1 cellular context compared by ENCODE assay signal in genomic region chr3:193346259-193346658, GRCh38.
TF ChIP-seq lines count a peak whose summit lies in the region.

No MANE protein-coding gene starts in this region.

TF ChIP-seq in WTC11, 78 proteins besides CTCF, POLR2A, EP300 and RAD21 (continued from another document):
- TF ChIP-seq ZNF281 (CRISPR knock-in tag; IDR thresholded peaks at IDR 0.05) (no peak), ZMAT4 (CRISPR knock-in tag; IDR thresholded peaks at IDR 0.05) (no peak), ZNF138 (CRISPR knock-in tag; conservative IDR thresholded peaks at IDR 0.05) (no peak), FOXJ3 (CRISPR knock-in tag; IDR thresholded peaks at IDR 0.05; ENCODE audit: borderline replicate concordance) (no peak), ATF6 (CRISPR knock-in tag; IDR thresholded peaks at IDR 0.05) (no peak), NFE2L1 (CRISPR knock-in tag; IDR thresholded peaks at IDR 0.05) (no peak), GRHL2 (CRISPR knock-in tag; IDR thresholded peaks at IDR 0.05; ENCODE audit: insufficient replicate concordance, severe bottlenecking) (no peak), ZNF232 (CRISPR knock-in tag; IDR thresholded peaks at IDR 0.05) (no peak), ZNF396 (CRISPR knock-in tag; IDR thresholded peaks at IDR 0.05; ENCODE audit: borderline replicate concordance) (no peak), STAT6 (CRISPR knock-in tag; conservative IDR thresholded peaks at IDR 0.05; ENCODE audit: low read depth) (no peak), ZNF121 (CRISPR knock-in tag; IDR thresholded peaks at IDR 0.05) (no peak), PREB (CRISPR knock-in tag; IDR thresholded peaks at IDR 0.05; ENCODE audit: borderline replicate concordance) (no peak), ZNF671 (CRISPR knock-in tag; IDR thresholded peaks at IDR 0.05) (no peak), FOXK1 (CRISPR knock-in tag; IDR thresholded peaks at IDR 0.05) (no peak), ZSCAN18 (CRISPR knock-in tag; IDR thresholded peaks at IDR 0.05) (no peak), SMAD4 (CRISPR knock-in tag; IDR thresholded peaks at IDR 0.05) (no peak), ZBTB43 (CRISPR knock-in tag; IDR thresholded peaks at IDR 0.05) (no peak), MAX (CRISPR knock-in tag; IDR thresholded peaks at IDR 0.05) (no peak)
